23 cellular contexts compared by ENCODE assay signal in genomic region chr10:52212062-52212461, GRCh38.
DNase-seq lines count a peak whose midpoint lies in the region; ATAC-seq, FAIRE-seq and TF ChIP-seq lines count a peak whose summit lies in the region.
"Had no signal": no experiment of that assay in that cellular context is flagged by ENCODE, and none has a peak within 500 bp of the region (broad histone marks: within the 10 kb centered on the region; RNA-seq: fewer than 3 reads in every experiment).

No MANE protein-coding gene starts in this region.

- H3K27ac ChIP-seq in GM23248 (no peak overlapping the region), right cardiac atrium (ENCODE audit: low read length) (no peak overlapping the region), pancreas (peak overlapping the region; percentile 6 to 71 (median 54))
- H3K27ac ChIP-seq: BLaER1 treated with 17β-estradiol and CSF1 and Interleukin-3, amounts not matched to agents 10 nM and 100 nM; brain microvascular endothelial cell; esophagus muscularis mucosa; neutrophil; PC-9 had no signal

- 61 to 62% methylated on average over 4 of the region's 4 CpGs for WGBS in GM23248 (ENCODE audit: low coverage in 1 of 2, low lambda C conversion rate in 2 of 2, missing lambda C conversion rate in 2 of 2), 2 experiments
- 62% methylated on average over 4 of the region's 4 CpGs for whole genome bisulfite sequencing in right cardiac atrium
- WGBS in pancreas, 2 donors: 28 to 33% methylated on average over 4 of the region's 4 CpGs

- peak; percentile 42 to 63 for ATAC-seq in right cardiac atrium
- ATAC-seq in pancreas: peak; percentile 73 to 84 (median 74)
- ATAC-seq in GM19035 (IDR thresholded peaks at IDR 0.05; ENCODE audit: unreplicated experiment): no peak

- H3K9me3 ChIP-seq in GM23248 (ENCODE audit: low read depth): no peaks in the 10 kb centered on the region
- no peaks in the 10 kb centered on the region for H3K9me3 ChIP-seq in right cardiac atrium (ENCODE audit: control insufficient read depth, low read length)
- no peaks in the 10 kb centered on the region for H3K9me3 ChIP-seq in pancreas
- H3K9me3 ChIP-seq: esophagus muscularis mucosa, neutrophil had no signal

- DNase-seq in GM23248: peak; percentile 58
- peak; percentile 30 for DNase-seq in bronchial epithelial cell (ENCODE audit: low read depth)
- peak in 2 of 3 donors; percentile 13 to 37 for DNase-seq in right cardiac atrium
- DNase-seq in pancreas: peak in 4 of 6 donors; percentile 10 to 38 (median 26)
- DNase-seq in GF-D8 (lab: John Stamatoyannopoulos, UW): no peak
- no peak for DNase-seq in NCI-H446 treated with DMSO at 0.1 percent for 48 hours (lab: John Stamatoyannopoulos, UW)
- DNase-seq in activated CD4-positive, alpha-beta T cell treated with anti-CD3 and anti-CD28 coated beads for 4 hours: no peak
- DNase-seq: activated CD4-positive, CD25-positive, alpha-beta regulatory T cell treated with anti-CD3 and anti-CD28 coated beads, Interleukin-2, amount 50 U/mL, for 72 hours; activated naive CD8-positive, alpha-beta T cell treated with anti-CD3 and anti-CD28 coated beads for 36 hours; brain microvascular endothelial cell; DMS 273 treated with DMSO at 0.1 percent for 48 hours; GDM1; HFFc6; Karpas-422; NCI-H1105; NCI-H774; PC-9 had no signal

- intact Hi-C loops in right cardiac atrium (cut with DNase I): loop anchor here in 2 of 4 donors (10.0 kb wide), 2 partner anchors 1137 to 1207 kb away; partner anchors contain the start of gene PRKG1 (in 1 of the 2)
- intact Hi-C loops in pancreas (cut with DNase I): no loop called here

- H3F3A ChIP-seq in GM23248 (ENCODE audit: insufficient read depth): no peaks in the 10 kb centered on the region

- no peak overlapping the region for H3K4me2 ChIP-seq in GM23248 (ENCODE audit: unreplicated experiment)
- H3K4me2 ChIP-seq: PC-9 had no signal

- H3K36me3 ChIP-seq in GM23248 (ENCODE audit: low read depth) (no peaks in the 10 kb centered on the region), bronchial epithelial cell (ENCODE audit: control insufficient read depth, insufficient read depth, low read length) (no peaks in the 10 kb centered on the region), pancreas (no peaks in the 10 kb centered on the region)
- H3K36me3 ChIP-seq: BLaER1 treated with 17β-estradiol and CSF1 and Interleukin-3, amounts not matched to agents 10 nM and 100 nM; brain microvascular endothelial cell; esophagus muscularis mucosa; neutrophil had no signal

- H3K9me2 ChIP-seq in GM23248 (ENCODE audit: insufficient read depth): no peaks in the 10 kb centered on the region

- TF ChIP-seq CTCF in bronchial epithelial cell (IDR thresholded peaks at IDR 0.05; ENCODE audit: insufficient read depth, low read length, severe bottlenecking) (no peak), pancreas (IDR thresholded peaks at IDR 0.05) (no peak)

- no peaks in the 10 kb centered on the region for H3K27me3 ChIP-seq in GM23248 (replicated peaks; ENCODE audit: insufficient read depth)
- no peaks in the 10 kb centered on the region for H3K27me3 ChIP-seq in bronchial epithelial cell (ENCODE audit: control insufficient read depth, insufficient read depth, low read length)
- H3K27me3 ChIP-seq in right cardiac atrium (ENCODE audit: control insufficient read depth, insufficient read depth): no peaks in the 10 kb centered on the region
- no peaks in the 10 kb centered on the region for H3K27me3 ChIP-seq in pancreas
- H3K27me3 ChIP-seq: BLaER1 treated with 17β-estradiol and CSF1 and Interleukin-3, amounts not matched to agents 10 nM and 100 nM; brain microvascular endothelial cell; esophagus muscularis mucosa; neutrophil had no signal

- peaks cover 5% of the 10 kb centered on the region for H3K4me1 ChIP-seq in GM23248 (ENCODE audit: insufficient read depth)
- no peaks in the 10 kb centered on the region for H3K4me1 ChIP-seq in right cardiac atrium (ENCODE audit: control insufficient read depth, insufficient read depth, low read length)
- peaks cover 7 to 26% (median 14%) of the 10 kb centered on the region in 3 donors for H3K4me1 ChIP-seq in pancreas

- H3K79me2 ChIP-seq in GM23248 (ENCODE audit: insufficient read depth): no peaks in the 10 kb centered on the region

- H3K4me3 ChIP-seq in GM23248 (no peak overlapping the region), bronchial epithelial cell (ENCODE audit: low read depth, low read length) (no peak overlapping the region), right cardiac atrium (ENCODE audit: low read length) (no peak overlapping the region), pancreas (no peak overlapping the region)
- H3K4me3 ChIP-seq: BLaER1 treated with 17β-estradiol and CSF1 and Interleukin-3, amounts not matched to agents 10 nM and 100 nM; esophagus muscularis mucosa; PC-9 had no signal

- no peaks in the 10 kb centered on the region for H4K20me1 ChIP-seq in GM23248 (ENCODE audit: insufficient read depth)
- H4K20me1 ChIP-seq: BLaER1 treated with 17β-estradiol and CSF1 and Interleukin-3, amounts not matched to agents 10 nM and 100 nM had no signal

- in situ Hi-C loops in GM23248 (cut with MboI): loop anchor here (25.0 kb wide), 1 partner anchor 1200 kb away; no protein-coding TSS in a partner anchor

- FAIRE-seq in bronchial epithelial cell (lab: Jason Lieb, UNC) (no peak), pancreas (lab: Jason Lieb, UNC) (no peak)
- FAIRE-seq: A204.1, GM12891 had no signal

- H2AFZ ChIP-seq in GM23248: no peak overlapping the region
- H2AFZ ChIP-seq: PC-9 had no signal

- no peak overlapping the region for H3K9ac ChIP-seq in GM23248
- H3K9ac ChIP-seq: BLaER1 treated with 17β-estradiol and CSF1 and Interleukin-3, amounts not matched to agents 10 nM and 100 nM had no signal

Comparison
In these comparisons a context has a peak if more than half of its experiments do, and no peak if none do; other contexts are left out.
1. DNase-seq: peak in GM23248 (single experiment), bronchial epithelial cell (single experiment), right cardiac atrium (2 of 3) and pancreas (4 of 6); none in GF-D8 (single experiment), NCI-H446 treated with DMSO at 0.1 percent for 48 hours (single experiment) and activated CD4-positive, alpha-beta T cell treated with anti-CD3 and anti-CD28 coated beads for 4 hours (0 of 2).
2. H3K27ac ChIP-seq: peak in pancreas (4 of 4); none in GM23248 (single experiment) and right cardiac atrium (single experiment).